Comparison of ENCODE assay signal across 21 cellular contexts in genomic region chr2:62150597-62151305, GRCh38. TPM values are rescaled to one million over a fixed set of nuclear protein-coding genes. Genes with fewer than 3 reads are reported as not detected.
A peak's percentile ranks its signal among the peaks of the same experiment; 100 is the strongest.
DNase-seq lines count a peak whose midpoint lies in the region; ATAC-seq and TF ChIP-seq lines count a peak whose summit lies in the region.
"Had no signal": no experiment of that assay in that cellular context is flagged by ENCODE, and none has a peak within 500 bp of the region (broad histone marks: within the 10 kb centered on the region; RNA-seq: fewer than 3 reads in every experiment).

No MANE protein-coding gene starts in this region.

- H3K27me3 ChIP-seq in mammary epithelial cell (ENCODE audit: insufficient read depth, low read length) (no peaks in the 10 kb centered on the region), breast epithelium (no peaks in the 10 kb centered on the region)
- H3K27me3 ChIP-seq: uterus had no signal

- DNase-seq in mammary epithelial cell: peak; percentile 38
- no peak for DNase-seq in breast epithelium (ENCODE audit: low spot score in 2 of 2)
- DNase-seq in astrocyte of the cerebellum (ENCODE audit: low read depth): peak; percentile 50
- no peak for DNase-seq in left cardiac atrium
- DNase-seq in substantia nigra (lab: John Stamatoyannopoulos, UW): peak in 1 of 49 donors; percentile 1
- DNase-seq in NCI-H1048 (lab: John Stamatoyannopoulos, UW): no peak
- no peak for DNase-seq in NCI-H1694 treated with DMSO at 0.1 percent for 48 hours (lab: John Stamatoyannopoulos, UW)
- DNase-seq in stimulated activated naive CD4-positive, alpha-beta T cell (lab: John Stamatoyannopoulos, UW): no peak
- DNase-seq: activated CD4-positive, alpha-beta T cell treated with anti-CD3 and anti-CD28 coated beads, Interleukin-2, amount 50 U/mL, for 1 hour; activated T-cell treated with anti-CD3 and anti-CD28 coated beads, Interleukin-2, amount 50 U/mL, for 48 hours; cerebellar nuclear complex; DMS53; foreskin melanocyte; mesenchymal stem cell; NCI-H1694; stimulated activated CD4-positive, alpha-beta T cell treated with anti-CD3 and anti-CD28 coated beads, Interleukin-12 subunit alpha, Interleukin-12 subunit beta, amount 100 ng/mL, for 4 hours; stimulated activated naive CD8-positive, alpha-beta T cell treated with anti-CD3 and anti-CD28 coated beads, Interleukin-15, amount 100 ng/mL, for 72 hours; uterus had no signal

- H4K20me1 ChIP-seq in mammary epithelial cell (ENCODE audit: insufficient read depth, low read length): no peaks in the 10 kb centered on the region

- H3K4me3 ChIP-seq in mammary epithelial cell (replicated peaks in 1 of 3; ENCODE audit: insufficient read depth in 1 of 3, low read depth in 2 of 3, low read length in 3 of 3): no peak overlapping the region
- H3K4me3 ChIP-seq in breast epithelium: no peak overlapping the region
- H3K4me3 ChIP-seq in astrocyte of the cerebellum (ENCODE audit: low read depth, low read length): no peak overlapping the region
- H3K4me3 ChIP-seq: A549, prostate gland, uterus had no signal

- CTCF ChIA-PET in mammary epithelial cell (lab: Charles Lee; ENCODE audit: low non-redundant PET): no interaction called here

- no peak overlapping the region for H3K9ac ChIP-seq in mammary epithelial cell (ENCODE audit: insufficient read depth, low read length)

- dilution Hi-C loops in mammary epithelial cell (cut with HindIII; ENCODE audit: low sequenced_read_pairs): no loop called here

- BruUV-seq in mammary epithelial cell (replicated peaks; lab: Mats Ljungman, UMichigan): no TSS peak

- in situ Hi-C loops in mammary epithelial cell (cut with MboI; ENCODE audit: low sequenced_read_pairs in 2 of 2) (no loop called here), astrocyte of the cerebellum (cut with HindIII; ENCODE audit: low sequenced_read_pairs) (no loop called here)

- no peak overlapping the region for H3K4me2 ChIP-seq in mammary epithelial cell (ENCODE audit: insufficient read depth, low read depth, low read length)

- TF ChIP-seq CTCF in mammary epithelial cell (conservative IDR thresholded peaks at IDR 0.05 in 1 of 2, IDR thresholded peaks at IDR 0.05 in 1 of 2; ENCODE audit: extremely low read depth in 1 of 2, insufficient read depth in 1 of 2, low read depth in 1 of 2, low read length in 2 of 2): no peak
- no peak for TF ChIP-seq CTCF in breast epithelium (IDR thresholded peaks at IDR 0.05)
- TF ChIP-seq CTCF in astrocyte of the cerebellum (IDR thresholded peaks at IDR 0.05; ENCODE audit: low read depth, low read length, missing control alignments): no peak

- no peaks in the 10 kb centered on the region for H3K79me2 ChIP-seq in mammary epithelial cell (ENCODE audit: insufficient read depth, low read length)

- no peak overlapping the region for H2AFZ ChIP-seq in mammary epithelial cell (ENCODE audit: low read depth, low read length)

- intact Hi-C loops in mammary epithelial cell (cut with micrococcal nuclease): no loop called here
- intact Hi-C loops in breast epithelium (cut with DNase I; ENCODE audit: low total_unique reads): no loop called here
- intact Hi-C loops in left cardiac atrium (cut with DNase I): no loop called here

- H3K36me3 ChIP-seq in mammary epithelial cell (ENCODE audit: insufficient read depth, low read length): no peaks in the 10 kb centered on the region
- no peaks in the 10 kb centered on the region for H3K36me3 ChIP-seq in breast epithelium
- H3K36me3 ChIP-seq: prostate gland, uterus had no signal

- peak; percentile 28 to 37 for ATAC-seq in left cardiac atrium
- ATAC-seq: natural killer cell treated with Interleukin-12 subunit alpha and Interleukin-12 subunit beta and Interleukin-15 and Interleukin-18, amount 100 ng/mL, for 72 hours; stimulated activated naive CD8-positive, alpha-beta T cell treated with anti-CD3 and anti-CD28 coated beads, Interleukin-15, amount 100 ng/mL, for 72 hours had no signal

- H3K4me1 ChIP-seq in mammary epithelial cell (ENCODE audit: insufficient read depth, low read length) (peaks cover 34% of the 10 kb centered on the region), breast epithelium (peaks cover 0 to 8% of the 10 kb centered on the region in 2 donors)
- H3K4me1 ChIP-seq: prostate gland, uterus had no signal

- H3K9me3 ChIP-seq in mammary epithelial cell (replicated peaks; ENCODE audit: insufficient read depth, low read length) (no peaks in the 10 kb centered on the region), breast epithelium (peaks cover 0 to 3% of the 10 kb centered on the region in 2 donors)
- H3K9me3 ChIP-seq: A549, prostate gland, uterus had no signal

- H3K27ac ChIP-seq in mammary epithelial cell (ENCODE audit: insufficient read depth, low read depth, low read length): no peak overlapping the region
- H3K27ac ChIP-seq in breast epithelium: peak overlapping the region in 1 of 2 donors; percentile 50
- H3K27ac ChIP-seq in substantia nigra (ENCODE audit: low read depth, low read length, poor library complexity, severe bottlenecking): peak overlapping the region; percentile 19
- H3K27ac ChIP-seq: prostate gland, uterus had no signal

- no peak for TF ChIP-seq POLR2A in breast epithelium (IDR thresholded peaks at IDR 0.05)

- WGBS in mammary epithelial cell (ENCODE audit: low coverage, missing lambda C conversion rate): 84% methylated on average over 6 of the region's 6 CpGs

RNA-seq across cellular contexts. Expression of gene B3GNT2, which starts 45.2 kb away (rescaled TPM):
- total RNA-seq in mammary epithelial cell (10 to 100 TPM; 35.2 to 44.8 TPM), breast epithelium (10 to 100 TPM; 16.3 to 39.5 (median 25.6) TPM), left cardiac atrium (10 to 100 TPM; 13.4 to 13.8 TPM)
- polyA plus RNA-seq in mammary epithelial cell: 21.2 TPM
- 32.4 TPM for polyA minus RNA-seq in mammary epithelial cell

Comparison
In these comparisons a context has a peak if more than half of its experiments do, and no peak if none do; other contexts are left out.
1. DNase-seq: peak in mammary epithelial cell (single experiment) and astrocyte of the cerebellum (single experiment); none in breast epithelium (0 of 2), left cardiac atrium (single experiment), NCI-H1048 (single experiment), NCI-H1694 treated with DMSO at 0.1 percent for 48 hours (single experiment) and stimulated activated naive CD4-positive, alpha-beta T cell (0 of 6).